In genomic region chr3:50525987-50526386, GRCh38 we compare ENCODE assay signal across 8 cellular contexts. TPM values are rescaled to one million over a fixed set of nuclear protein-coding genes. Genes with fewer than 3 reads are reported as not detected.
DNase-seq lines count a peak whose midpoint lies in the region; ATAC-seq, FAIRE-seq and TF ChIP-seq lines count a peak whose summit lies in the region.

No MANE protein-coding gene starts in this region.

- peak; percentile 71 for DNase-seq in A172 (ENCODE audit: low spot score)
- DNase-seq in HT-29 (ENCODE audit: low spot score) = peak; percentile 39
- no peak for DNase-seq in activated B cell treated with CpG ODN at 0.5 μM for 24 hours
- DNase-seq in H1 (ENCODE audit: low read depth in 1 of 2, low spot score in 2 of 2) = peak in 1 of 2 experiments; percentile 87
- peak; percentile 32 to 64 for DNase-seq in psoas muscle
- no peak for DNase-seq in NCI-H774 (lab: John Stamatoyannopoulos, UW)

- no peak overlapping the region for H3K27ac Mint-ChIP-seq in activated B cell treated with CpG ODN at 0.5 μM for 24 hours

- no peak overlapping the region for H2AK5ac ChIP-seq in H1 (ENCODE audit: low read depth, low read length)

- no peak overlapping the region for H3K4me3 Mint-ChIP-seq in activated B cell treated with CpG ODN at 0.5 μM for 24 hours

- H2BK5ac ChIP-seq in H1 (ENCODE audit: low read depth, low read length) = no peak overlapping the region

- no peak overlapping the region for H2BK20ac ChIP-seq in H1 (ENCODE audit: low read length)

- H3K4me3 ChIP-seq in H1 (ENCODE audit: extremely low read depth in 1 of 4, insufficient read depth in 2 of 4, low read depth in 3 of 4, low read length in 4 of 4) (no peak overlapping the region), psoas muscle (no peak overlapping the region)

- CTCF ChIA-PET in activated B cell treated with CpG ODN at 0.5 μM for 24 hours (lab: Charles Lee) (no interaction called here), H1 (lab: Charles Lee; ENCODE audit: partially characterized antibody) (interaction anchor here (0.9 to 9.1 kb wide), 6 partner anchors 9 to 145 kb away, joined by 3 to 129 read pairs (median 4); no protein-coding TSS in a partner anchor)

- no peak overlapping the region for H4K8ac ChIP-seq in H1 (ENCODE audit: extremely low read depth, insufficient read depth, low read length)

- H2AFZ ChIP-seq in H1 (ENCODE audit: low read length) = no peak overlapping the region

- no peak overlapping the region; the same call in 1 of the 2 replicates for H3K18ac ChIP-seq in H1 (ENCODE audit: extremely low read depth, low read length)

- H4K20me1 ChIP-seq in H1 (replicated peaks in 1 of 2; ENCODE audit: control insufficient read depth in 1 of 2, insufficient read depth in 2 of 2, low read length in 2 of 2) = no peaks in the 10 kb centered on the region

- POLR2A ChIA-PET in activated B cell treated with CpG ODN at 0.5 μM for 24 hours (lab: Charles Lee) = no interaction called here
- POLR2A ChIA-PET in H1 (lab: Charles Lee; ENCODE audit: partially characterized antibody) = interaction anchor here (1.0 kb wide), 1 partner anchor 130 kb away, joined by 3 read pairs; no protein-coding TSS in a partner anchor

- H3K9me3 ChIP-seq in H1 (ENCODE audit: insufficient read depth in 2 of 2, low read depth in 1 of 2, low read length in 1 of 2) (no peaks in the 10 kb centered on the region), psoas muscle (no peaks in the 10 kb centered on the region)

- H3K27me3 ChIP-seq in H1 (replicated peaks in 1 of 4; ENCODE audit: control insufficient read depth in 3 of 4, extremely low read depth in 1 of 4, insufficient read depth in 3 of 4, low read length in 3 of 4) (peaks cover 0 to 9% (median 5%) of the 10 kb centered on the region in 4 experiments; a peak in 5 of 7 replicates), psoas muscle (ENCODE audit: insufficient read depth in 3 of 3, low read length in 2 of 3) (peaks cover 0 to 3% (median 3%) of the 10 kb centered on the region in 3 donors)

- peaks cover 21% of the 10 kb centered on the region for H3K27me3 Mint-ChIP-seq in activated B cell treated with CpG ODN at 0.5 μM for 24 hours

- no peak overlapping the region for H2BK15ac ChIP-seq in H1 (ENCODE audit: low read length)

- 0 out of 4 replicates have a peak, but pooled peaks of 1 of the 2 experiments have one; percentile 8 for TF ChIP-seq RAD21 in H1 (IDR thresholded peaks at IDR 0.05 in 1 of 2, conservative IDR thresholded peaks at IDR 0.05 in 1 of 2; ENCODE audit: low read depth in 2 of 2, low read length in 2 of 2)

- TF ChIP-seq CTCF in activated B cell treated with CpG ODN at 0.5 μM for 24 hours (IDR thresholded peaks at IDR 0.05) = no peak
- TF ChIP-seq CTCF in H1 (IDR thresholded peaks at IDR 0.05; ENCODE audit: control extremely low read depth in 1 of 3, insufficient read depth in 1 of 3, low read depth in 1 of 3, low read length in 3 of 3) = no peak
- TF ChIP-seq CTCF in psoas muscle (IDR thresholded peaks at IDR 0.05) = no peak

- ATAC-seq in activated B cell treated with CpG ODN at 0.5 μM for 24 hours (ENCODE audit: low read depth) (peak; percentile 61), psoas muscle (peak in 2 of 4 donors; percentile 26 to 47), GM19351 (IDR thresholded peaks at IDR 0.05; ENCODE audit: unreplicated experiment) (no peak), HG02759 (IDR thresholded peaks at IDR 0.05; ENCODE audit: unreplicated experiment) (no peak)

- TF ChIP-seq EP300 in H1 (IDR thresholded peaks at IDR 0.05; ENCODE audit: borderline replicate concordance in 1 of 2, low read depth in 2 of 2, low read length in 2 of 2) = no peak

- no peak overlapping the region for H3K27ac ChIP-seq in H1 (ENCODE audit: low read depth, low read length)
- no peak overlapping the region for H3K27ac ChIP-seq in psoas muscle

- no peak overlapping the region for H3K56ac ChIP-seq in H1 (replicated peaks; ENCODE audit: insufficient read length, low read depth, low read length)

- no peak overlapping the region for H3K4ac ChIP-seq in H1 (replicated peaks; ENCODE audit: insufficient read length, low read depth, low read length)

- H3K36me3 ChIP-seq in H1 (ENCODE audit: control insufficient read depth in 2 of 4, insufficient read depth in 4 of 4, low read length in 3 of 4) (no peaks in the 10 kb centered on the region), psoas muscle (ENCODE audit: insufficient read depth in 1 of 2, low read depth in 1 of 2) (no peaks in the 10 kb centered on the region)

- no peaks in the 10 kb centered on the region for H3K79me2 ChIP-seq in H1 (ENCODE audit: control insufficient read depth in 1 of 2, insufficient read depth in 2 of 2, low read length in 2 of 2)

- H2BK120ac ChIP-seq in H1 (replicated peaks; ENCODE audit: low read depth, low read length) = no peak overlapping the region

- H3K36me3 Mint-ChIP-seq in activated B cell treated with CpG ODN at 0.5 μM for 24 hours (ENCODE audit: low read depth) = no peaks in the 10 kb centered on the region

- intact Hi-C loops in activated B cell treated with CpG ODN at 0.5 μM for 24 hours (cut with micrococcal nuclease) = no loop called here
- intact Hi-C loops in psoas muscle (cut with DNase I) = no loop called here

- H3K79me1 ChIP-seq in H1 (ENCODE audit: low read depth, low read length) = no peaks in the 10 kb centered on the region

- H3K14ac ChIP-seq in H1 (ENCODE audit: insufficient read length) = no peak overlapping the region

- H3K9ac ChIP-seq in H1 (replicated peaks in 1 of 4; ENCODE audit: extremely low read depth in 1 of 4, low read depth in 3 of 4, low read length in 3 of 4) = no peak overlapping the region

- peak; percentile 68 for FAIRE-seq in H1 (lab: Jason Lieb, UNC)

- 0 out of 2 replicates have a peak overlapping the region, but pooled peaks have one; percentile 10 for H2BK12ac ChIP-seq in H1 (ENCODE audit: low read depth, low read length)

- 62% methylated on average over 6 of the region's 6 CpGs; no CpG with 5 or more reads in 1 of the 2 experiments for WGBS in H1 (ENCODE audit: extremely low coverage in 1 of 2, insufficient coverage in 1 of 2, insufficient read length in 1 of 2, insufficient replicate concordance in 2 of 2, low coverage in 1 of 2, low lambda C conversion rate in 2 of 2, missing lambda C conversion rate in 1 of 2), 2 experiments
- WGBS in psoas muscle, 3 donors = 45 to 55% (median 50%) methylated on average over 6 of the region's 6 CpGs

- H3K23ac ChIP-seq in H1 (ENCODE audit: insufficient read length) = no peak overlapping the region

- H4K91ac ChIP-seq in H1 (replicated peaks; ENCODE audit: insufficient read length, low read length) = no peak overlapping the region

- no peak for TF ChIP-seq POLR2A in H1 (IDR thresholded peaks at IDR 0.05; ENCODE audit: control extremely low read depth in 1 of 2, low read depth in 2 of 2, low read length in 2 of 2)

- H3K4me2 ChIP-seq in H1 (ENCODE audit: insufficient read depth in 1 of 2, low read depth in 2 of 2, low read length in 2 of 2) = no peak overlapping the region

- no peaks in the 10 kb centered on the region for H3K9me3 Mint-ChIP-seq in activated B cell treated with CpG ODN at 0.5 μM for 24 hours

- peaks cover 1% of the 10 kb centered on the region; the same call in 1 of the 2 replicates for H3K23me2 ChIP-seq in H1 (ENCODE audit: low read depth, low read length)

- H3K4me1 ChIP-seq in H1 (replicated peaks in 1 of 4; ENCODE audit: control insufficient read depth in 3 of 4, insufficient read depth in 4 of 4, low read length in 3 of 4) = peaks cover 3 to 37% (median 21%) of the 10 kb centered on the region in 4 experiments
- H3K4me1 ChIP-seq in psoas muscle = no peaks in the 10 kb centered on the region

- no peak overlapping the region for H4K5ac ChIP-seq in H1 (ENCODE audit: insufficient read length, low read depth, low read length)

- no peaks in the 10 kb centered on the region for H3K4me1 Mint-ChIP-seq in activated B cell treated with CpG ODN at 0.5 μM for 24 hours

RNA-seq across cellular contexts. Expression of gene CACNA2D2, which starts 22.6 kb away (rescaled TPM):
- 0.22 and 0.26 TPM in 2 replicates for total RNA-seq in A172 (2014; rRNA removed; shearing (Covaris generic))
- 0.33 and 0.42 TPM in 2 replicates for total RNA-seq in HT-29 (2014; rRNA removed; shearing (Covaris generic))
- total RNA-seq in activated B cell treated with CpG ODN at 0.5 μM for 24 hours (0.34 and 0.53 TPM in 2 replicates), psoas muscle (1 to 10 TPM in 2 of 4 donors, under 1 TPM in 2; 0.56 to 1.6 (median 1.2) TPM)
- 14.0 and 14.1 TPM in 2 replicates for total RNA-seq in H1 (2021; fragmentation: NEBNext Ultra II Directional; extraction: Animal tissue kit (Norgen Biotek cat#: 25700))
- polyA plus RNA-seq in H1 (2011; rRNA removed) (24.9 and 25.0 TPM in 2 replicates), psoas muscle (under 1 TPM; 0.14 to 0.83 (median 0.77) TPM)
- 14.3 TPM for polyA plus RNA-seq in H1 (2011; cell fraction: cytosol; rRNA removed)
- 43.9 TPM for polyA plus RNA-seq in H1 (2011; cell fraction: nucleus; rRNA removed)
- 16.0 to 28.5 TPM (median 22.8 TPM) in 4 replicates for polyA plus RNA-seq in H1 (2012, experiment 1 of 2)
- 13.3 TPM for polyA plus RNA-seq in H1 (2012, experiment 2 of 2)
- 16.1 TPM for polyA plus RNA-seq in H1 (2013, experiment 1 of 2)
- 13.8 TPM for polyA plus RNA-seq in H1 (2013, experiment 2 of 2)
- polyA minus RNA-seq in H1 (2011; rRNA and poly(A)+ RNA removed) = 16.8 and 18.9 TPM in 2 replicates
- polyA minus RNA-seq in H1 (2011; cell fraction: cytosol; rRNA and poly(A)+ RNA removed) = 14.2 TPM
- polyA minus RNA-seq in H1 (2011; cell fraction: nucleus; rRNA and poly(A)+ RNA removed) = 9.4 TPM

RNA-seq across cellular contexts. Expression of gene C3orf18, which starts 41.6 kb away (rescaled TPM):
- total RNA-seq in A172 (2014; rRNA removed; shearing (Covaris generic)) = 0.43 TPM in 1 of 2 replicates, not detected in the other
- total RNA-seq in HT-29 (2014; rRNA removed; shearing (Covaris generic)) = 0.33 and 0.44 TPM in 2 replicates
- 4.5 and 5.9 TPM in 2 replicates for total RNA-seq in activated B cell treated with CpG ODN at 0.5 μM for 24 hours
- 7.5 and 8.2 TPM in 2 replicates for total RNA-seq in H1 (2021; fragmentation: NEBNext Ultra II Directional; extraction: Animal tissue kit (Norgen Biotek cat#: 25700))
- polyA plus RNA-seq in H1 (2011; rRNA removed) = 15.0 and 21.9 TPM in 2 replicates
- polyA plus RNA-seq in H1 (2011; cell fraction: cytosol; rRNA removed) = 15.7 TPM
- 25.8 TPM for polyA plus RNA-seq in H1 (2011; cell fraction: nucleus; rRNA removed)
- polyA plus RNA-seq in H1 (2012, experiment 1 of 2) = 7.4 to 15.9 TPM (median 11.4 TPM) in 4 replicates
- 6.3 TPM for polyA plus RNA-seq in H1 (2012, experiment 2 of 2)
- polyA plus RNA-seq in H1 (2013, experiment 1 of 2) = 4.8 TPM
- polyA plus RNA-seq in H1 (2013, experiment 2 of 2) = 3.9 TPM
- 12.0 and 13.5 TPM in 2 replicates for polyA minus RNA-seq in H1 (2011; rRNA and poly(A)+ RNA removed)
- 5.3 TPM for polyA minus RNA-seq in H1 (2011; cell fraction: cytosol; rRNA and poly(A)+ RNA removed)
- 5.2 TPM for polyA minus RNA-seq in H1 (2011; cell fraction: nucleus; rRNA and poly(A)+ RNA removed)
- total RNA-seq in psoas muscle = 10 to 100 TPM in 3 of 4 donors, 1 to 10 TPM in 1; 7.3 to 30.1 (median 15.2) TPM
- 10 to 100 TPM; 14.0 to 26.3 (median 18.8) TPM for polyA plus RNA-seq in psoas muscle

RNA-seq across cellular contexts. Expression of gene HEMK1, which starts 43.3 kb away (rescaled TPM):
- total RNA-seq in A172 (2014; rRNA removed; shearing (Covaris generic)) = 15.3 and 18.1 TPM in 2 replicates
- 8.2 and 12.2 TPM in 2 replicates for total RNA-seq in HT-29 (2014; rRNA removed; shearing (Covaris generic))
- total RNA-seq in activated B cell treated with CpG ODN at 0.5 μM for 24 hours (23.5 and 26.9 TPM in 2 replicates), psoas muscle (10 to 100 TPM in 2 of 4 donors, 1 to 10 TPM in 2; 6.1 to 16.2 (median 9.3) TPM)
- 9.6 and 9.7 TPM in 2 replicates for total RNA-seq in H1 (2021; fragmentation: NEBNext Ultra II Directional; extraction: Animal tissue kit (Norgen Biotek cat#: 25700))
- polyA plus RNA-seq in H1 (2011; rRNA removed) (10.6 and 13.4 TPM in 2 replicates), psoas muscle (10 to 100 TPM in 1 of 3 donors, 1 to 10 TPM in 2; 6.4 to 12.8 (median 10.0) TPM)
- 13.2 TPM for polyA plus RNA-seq in H1 (2011; cell fraction: cytosol; rRNA removed)
- polyA plus RNA-seq in H1 (2011; cell fraction: nucleus; rRNA removed) = 26.4 TPM
- polyA plus RNA-seq in H1 (2012, experiment 1 of 2) = 7.1 to 12.4 TPM (median 9.2 TPM) in 4 replicates
- 10.5 TPM for polyA plus RNA-seq in H1 (2012, experiment 2 of 2)
- polyA plus RNA-seq in H1 (2013, experiment 1 of 2) = 9.5 TPM
- 8.7 TPM for polyA plus RNA-seq in H1 (2013, experiment 2 of 2)
- 8.1 and 9.2 TPM in 2 replicates for polyA minus RNA-seq in H1 (2011; rRNA and poly(A)+ RNA removed)
- 3.8 TPM for polyA minus RNA-seq in H1 (2011; cell fraction: cytosol; rRNA and poly(A)+ RNA removed)
- polyA minus RNA-seq in H1 (2011; cell fraction: nucleus; rRNA and poly(A)+ RNA removed) = 18.3 TPM

Comparison
In these comparisons a context has a peak if more than half of its experiments do, and no peak if none do; other contexts are left out.
1. DNase-seq: peak in A172 (single experiment), HT-29 (single experiment) and psoas muscle (2 of 2); none in activated B cell treated with CpG ODN at 0.5 μM for 24 hours (single experiment) and NCI-H774 (single experiment).